Comparison of ENCODE assay signal across 8 cellular contexts in the genomic region with DNA sequence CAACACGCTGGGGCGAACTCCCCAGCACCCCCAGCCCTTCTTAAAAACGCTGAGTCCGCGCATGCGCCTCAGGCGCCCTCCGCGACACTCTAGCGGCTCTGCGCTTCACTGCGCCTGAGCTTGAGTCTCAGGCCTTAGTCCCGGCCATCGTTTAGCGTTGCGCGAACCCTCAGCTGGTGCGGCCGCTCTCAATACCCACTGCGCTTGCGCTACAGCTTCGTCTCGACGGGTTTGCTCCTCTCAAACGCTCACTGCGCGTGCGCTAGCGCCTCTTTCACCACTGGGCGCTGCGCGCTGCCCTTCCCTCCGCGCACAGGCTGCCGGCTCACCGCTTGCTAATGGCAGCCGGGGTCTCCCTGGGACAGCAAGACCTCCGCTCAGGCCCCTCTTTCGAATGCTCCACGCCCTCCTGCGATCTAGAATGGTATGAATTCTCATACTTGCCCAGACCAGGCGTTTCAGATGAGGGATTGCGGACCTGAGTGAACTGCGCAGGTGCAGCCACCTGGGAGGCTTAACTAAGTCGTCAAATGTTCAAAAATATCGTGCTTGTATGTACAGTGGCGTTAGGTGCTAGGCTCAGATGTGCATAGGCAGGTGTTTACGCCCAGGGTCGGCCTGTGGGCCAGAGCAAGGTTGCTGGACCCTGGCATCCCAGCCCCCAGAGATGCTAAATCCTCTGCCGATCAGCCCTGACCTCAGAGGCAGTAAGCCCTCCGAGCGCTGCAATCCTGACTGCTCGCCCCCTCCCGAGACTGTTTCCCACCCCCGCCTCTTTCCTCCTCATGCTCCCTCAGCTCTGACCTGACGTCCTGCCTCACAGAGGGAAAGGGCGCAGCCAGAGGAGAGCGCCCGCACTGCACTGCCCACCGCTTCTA. TPM values are rescaled to one million over a fixed set of nuclear protein-coding genes. Genes with fewer than 3 reads are reported as not detected.
DNase-seq lines count a peak whose midpoint lies in the region; ATAC-seq, FAIRE-seq and TF ChIP-seq lines count a peak whose summit lies in the region.

A gene with protein sequence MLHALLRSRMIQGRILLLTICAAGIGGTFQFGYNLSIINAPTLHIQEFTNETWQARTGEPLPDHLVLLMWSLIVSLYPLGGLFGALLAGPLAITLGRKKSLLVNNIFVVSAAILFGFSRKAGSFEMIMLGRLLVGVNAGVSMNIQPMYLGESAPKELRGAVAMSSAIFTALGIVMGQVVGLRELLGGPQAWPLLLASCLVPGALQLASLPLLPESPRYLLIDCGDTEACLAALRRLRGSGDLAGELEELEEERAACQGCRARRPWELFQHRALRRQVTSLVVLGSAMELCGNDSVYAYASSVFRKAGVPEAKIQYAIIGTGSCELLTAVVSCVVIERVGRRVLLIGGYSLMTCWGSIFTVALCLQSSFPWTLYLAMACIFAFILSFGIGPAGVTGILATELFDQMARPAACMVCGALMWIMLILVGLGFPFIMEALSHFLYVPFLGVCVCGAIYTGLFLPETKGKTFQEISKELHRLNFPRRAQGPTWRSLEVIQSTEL (plus strand): TSS at position 270 of the 878 bp plus-strand sequence. CDS start 125 bp downstream, at position 395.

- H3K4me2 ChIP-seq in Loucy (ENCODE audit: low read depth, low read length, poor library complexity, severe bottlenecking): peak within 1 kb of the TSS; percentile 82

- no peaks in the 10 kb centered on the region for H3K9me2 ChIP-seq in Loucy (replicated peaks; ENCODE audit: low read depth, low read length)

- peak within 1 kb of the TSS; percentile 85 to 96 (median 87) for H3K4me3 Mint-ChIP-seq in nephron

- H4K20me1 ChIP-seq in Loucy (ENCODE audit: insufficient read depth, low read length, poor library complexity, severe bottlenecking): no peaks in the 10 kb centered on the region

- no peaks in the 10 kb centered on the region for H3F3A ChIP-seq in Loucy (ENCODE audit: low read depth)

- H3K27me3 ChIP-seq in Loucy (ENCODE audit: insufficient read depth, low read length, poor library complexity, severe bottlenecking): no peaks in the 10 kb centered on the region
- no peaks in the 10 kb centered on the region for H3K27me3 ChIP-seq in RWPE2 (ENCODE audit: insufficient read depth, poor library complexity, severe bottlenecking)

- peak; percentile 94 for DNase-seq in H54 (ENCODE audit: insufficient read length, low spot score)
- peak; percentile 96 for DNase-seq in RWPE2 (ENCODE audit: low spot score)
- peak; percentile 97 for DNase-seq in activated effector memory CD4-positive, alpha-beta T cell treated with anti-CD3 and anti-CD28 coated beads, Interleukin-2, amount 50 U/mL, for 16 hours
- DNase-seq in fibroblast of the aortic adventitia (ENCODE audit: low read depth): peak; percentile 97
- DNase-seq in stimulated activated naive CD8-positive, alpha-beta T cell treated with anti-CD3 and anti-CD28 coated beads, Interleukin-15, Interleukin-2, amounts not matched to agents 100 U/mL and 50 U/mL, for 24 hours: peak; percentile 96

- peaks cover 11% of the 10 kb centered on the region for H3K36me3 Mint-ChIP-seq in nephron (ENCODE audit: low read depth)

- no peaks in the 10 kb centered on the region for H3K27me3 Mint-ChIP-seq in nephron (ENCODE audit: low read depth)

- no peaks in the 10 kb centered on the region for H3K9me3 ChIP-seq in ES-I3 (ENCODE audit: control insufficient read depth, insufficient read depth, low read length)
- H3K9me3 ChIP-seq in Loucy (ENCODE audit: insufficient read depth, low read depth, low read length): no peaks in the 10 kb centered on the region
- no peaks in the 10 kb centered on the region for H3K9me3 ChIP-seq in RWPE2 (ENCODE audit: severe bottlenecking)

- no peaks in the 10 kb centered on the region for H3K9me3 Mint-ChIP-seq in nephron

- no peak; the same call in 1 of the 2 replicates for TF ChIP-seq CTCF in Loucy (conservative IDR thresholded peaks at IDR 0.05; ENCODE audit: low read length)
- no peak for TF ChIP-seq CTCF in RWPE2 (IDR thresholded peaks at IDR 0.05; ENCODE audit: poor library complexity, severe bottlenecking)
- TF ChIP-seq CTCF in fibroblast of the aortic adventitia (IDR thresholded peaks at IDR 0.05; ENCODE audit: insufficient read depth, low read length): peak; percentile 51
- TF ChIP-seq CTCF in nephron (IDR thresholded peaks at IDR 0.05; ENCODE audit: unreplicated experiment in 3 of 3): peak; percentile 13 to 35 (median 25)

- H3K9ac ChIP-seq in ES-I3 (ENCODE audit: low read depth, low read length) (peak within 1 kb of the TSS; percentile 61), Loucy (ENCODE audit: low read depth, low read length, poor library complexity, severe bottlenecking) (peak within 1 kb of the TSS; percentile 91)

- H3K4me1 ChIP-seq in ES-I3 (ENCODE audit: insufficient read depth, low read length) (peaks cover 7% of the 10 kb centered on the region; the same call in 1 of the 2 replicates), Loucy (ENCODE audit: insufficient read depth, low read length, poor library complexity, severe bottlenecking) (peaks cover 26% of the 10 kb centered on the region), RWPE2 (ENCODE audit: insufficient read depth, poor library complexity, severe bottlenecking) (peaks cover 4% of the 10 kb centered on the region)

- no peaks in the 10 kb centered on the region for H3K36me3 ChIP-seq in ES-I3 (ENCODE audit: insufficient read depth, low read length)
- no peaks in the 10 kb centered on the region for H3K36me3 ChIP-seq in Loucy (ENCODE audit: insufficient read depth, low read length)
- H3K36me3 ChIP-seq in RWPE2 (ENCODE audit: low read depth): no peaks in the 10 kb centered on the region

- H3K4me1 Mint-ChIP-seq in nephron: peaks cover 15% of the 10 kb centered on the region

- peak within 1 kb of the TSS; percentile 95 for H2AFZ ChIP-seq in Loucy (ENCODE audit: low read length)

- peaks cover 10% of the 10 kb centered on the region; the same call in 1 of the 2 replicates for H3K79me2 ChIP-seq in Loucy (ENCODE audit: insufficient read depth, low read length)

- H3K4me3 ChIP-seq in Loucy (ENCODE audit: low read length, poor library complexity, severe bottlenecking) (peak within 1 kb of the TSS; percentile 87), RWPE2 (ENCODE audit: severe bottlenecking) (peak within 1 kb of the TSS; percentile 39), fibroblast of the aortic adventitia (ENCODE audit: low read depth, low read length) (peak within 1 kb of the TSS; percentile 86)

- H3K27ac Mint-ChIP-seq in nephron: peak within 1 kb of the TSS; percentile 63 to 99 (median 93)

- TF ChIP-seq POLR2A in H54 (IDR thresholded peaks at IDR 0.05; ENCODE audit: low read depth, low read length): peak; percentile 51

- peak; percentile 91 for ATAC-seq in RWPE2 (ENCODE audit: low read depth)
- ATAC-seq in stimulated activated naive CD8-positive, alpha-beta T cell treated with anti-CD3 and anti-CD28 coated beads, Interleukin-15, Interleukin-2, amounts not matched to agents 100 U/mL and 50 U/mL, for 24 hours: peak; percentile 95

- peak; percentile 73 for FAIRE-seq in H54 (lab: Jason Lieb, UNC)

- H3K27ac ChIP-seq in RWPE2 (ENCODE audit: poor library complexity, severe bottlenecking): peak within 1 kb of the TSS; percentile 64

RNA-seq across cellular contexts. Expression of the gene that starts here (rescaled TPM):
- total RNA-seq in fibroblast of the aortic adventitia (ENCODE audit: low replicate concordance): 11.4 and 11.9 TPM in 2 replicates

Comparison
In these comparisons a context has a peak if more than half of its experiments do, and no peak if none do; other contexts are left out.
1. Peak in every context shown above with its lines: DNase-seq, ATAC-seq, H3K4me3 ChIP-seq and H3K27ac ChIP-seq.
2. CTCF ChIP-seq: peak in fibroblast of the aortic adventitia (single experiment) and nephron (3 of 3); none in Loucy (single experiment) and RWPE2 (single experiment).